ENCODE assay signal across 15 cellular contexts in the genomic region with DNA sequence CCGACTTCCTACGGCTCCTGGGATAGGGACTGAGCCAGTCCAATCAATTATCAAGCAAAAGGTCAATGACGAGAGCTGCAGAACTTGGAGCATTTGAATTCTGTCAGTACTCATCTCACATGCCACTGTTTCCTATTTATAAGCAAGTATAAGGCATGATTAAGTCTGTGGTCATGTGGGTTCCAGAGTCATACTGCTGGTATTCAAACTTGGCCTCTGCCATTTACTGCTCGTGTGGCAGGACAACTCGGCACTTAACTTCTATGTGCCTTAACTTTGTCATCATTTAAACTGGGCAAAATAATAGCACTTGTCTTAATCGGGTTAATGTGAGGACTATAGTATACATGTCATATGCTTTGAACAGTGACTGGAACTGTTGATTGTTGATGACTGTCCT. TPM values are rescaled to one million over a fixed set of nuclear protein-coding genes. Genes with fewer than 3 reads are reported as not detected.
DNase-seq lines count a peak whose midpoint lies in the region; ATAC-seq and TF ChIP-seq lines count a peak whose summit lies in the region.
"Had no signal": no experiment of that assay in that cellular context is flagged by ENCODE, and none has a peak within 500 bp of the region (broad histone marks: within the 10 kb centered on the region; RNA-seq: fewer than 3 reads in every experiment).

No MANE protein-coding gene starts in this region.

- in situ Hi-C loops in astrocyte of the cerebellum (cut with HindIII; ENCODE audit: low sequenced_read_pairs): no loop called here

- peak; percentile 11 for DNase-seq in AG09319 (ENCODE audit: extremely low read depth, low read depth)
- DNase-seq in HT1080 (ENCODE audit: low read depth): peak; percentile 76
- DNase-seq in astrocyte of the cerebellum (ENCODE audit: low read depth): peak; percentile 38
- peak; percentile 82 for DNase-seq in iris pigment epithelial cell (ENCODE audit: low read depth)
- no peak for DNase-seq in NCI-H1694 (lab: John Stamatoyannopoulos, UW)
- no peak for DNase-seq in COLO829 (ENCODE audit: low spot score)
- DNase-seq: activated naive CD8-positive, alpha-beta T cell treated with anti-CD3 and anti-CD28 coated beads for 36 hours; effector CD4-positive, alpha-beta T cell; mesendoderm; posterior cingulate gyrus; stimulated activated CD4-positive, alpha-beta T cell treated with anti-CD3 and anti-CD28 coated beads, Interleukin-4, amount 100 ng/mL, for 4 hours; stimulated activated naive CD8-positive, alpha-beta T cell treated with anti-CD3 and anti-CD28 coated beads, Interleukin-15, amount 100 ng/mL, for 72 hours had no signal

- ATAC-seq in GM21737 (IDR thresholded peaks at IDR 0.05; ENCODE audit: unreplicated experiment) (no peak), HG03135 (IDR thresholded peaks at IDR 0.05; ENCODE audit: unreplicated experiment) (no peak)
- ATAC-seq: stimulated activated naive CD8-positive, alpha-beta T cell treated with anti-CD3 and anti-CD28 coated beads, Interleukin-15, amount 100 ng/mL, for 72 hours had no signal

- TF ChIP-seq CTCF in AG09319 (IDR thresholded peaks at IDR 0.05; ENCODE audit: low read depth, low read length) (no peak), astrocyte of the cerebellum (IDR thresholded peaks at IDR 0.05; ENCODE audit: low read depth, low read length, missing control alignments) (no peak)

- H3K4me3 ChIP-seq in astrocyte of the cerebellum (ENCODE audit: low read depth, low read length): no peak overlapping the region

RNA-seq across cellular contexts. Expression of a gene that starts 44.9 kb away (rescaled TPM):
- total RNA-seq in HT1080 (2014; rRNA removed; shearing (Covaris generic)): 0.03 TPM in 1 of 2 replicates, not detected in the other
- polyA plus RNA-seq in HT1080 (2015; cell fraction: cytosol; rRNA removed): 0.06 and 0.19 TPM in 2 replicates
- not detected in 2 replicates for polyA plus RNA-seq in HT1080 (2015; cell fraction: nucleus; rRNA removed)
- total RNA-seq: activated naive CD8-positive, alpha-beta T cell treated with anti-CD3 and anti-CD28 coated beads for 36 hours had no signal
- polyA plus RNA-seq: CD14-positive monocyte had no signal

Comparison
In these comparisons a context has a peak if more than half of its experiments do, and no peak if none do; other contexts are left out.
1. DNase-seq: peak in AG09319 (single experiment), HT1080 (single experiment), astrocyte of the cerebellum (single experiment) and iris pigment epithelial cell (single experiment); none in NCI-H1694 (single experiment) and COLO829 (single experiment).